Comparison of ENCODE assay signal across 15 cellular contexts in genomic region chr7:55500117-55500516, GRCh38.
DNase-seq lines count a peak whose midpoint lies in the region; ATAC-seq, FAIRE-seq and TF ChIP-seq lines count a peak whose summit lies in the region.
"Had no signal": no experiment of that assay in that cellular context is flagged by ENCODE, and none has a peak within 500 bp of the region (broad histone marks: within the 10 kb centered on the region; RNA-seq: fewer than 3 reads in every experiment).

No MANE protein-coding gene starts in this region.

- H3K79me2 ChIP-seq in GM23338 (replicated peaks; ENCODE audit: insufficient read depth) (peaks cover 46% of the 10 kb centered on the region), GM12878 (ENCODE audit: control insufficient read depth, insufficient read depth, low read length) (peaks cover 45% of the 10 kb centered on the region)

- no peak for TF ChIP-seq RAD21 in GM12878 (IDR thresholded peaks at IDR 0.05; ENCODE audit: insufficient read depth, low read depth, low read length)

- H3K9me3 ChIP-seq in GM12878 (replicated peaks; ENCODE audit: control insufficient read depth, insufficient read depth, low read length) (no peaks in the 10 kb centered on the region), left ventricle myocardium inferior (replicated peaks) (no peaks in the 10 kb centered on the region), gastrocnemius medialis (no peaks in the 10 kb centered on the region)

- TF ChIP-seq CTCF in GM23338 (conservative IDR thresholded peaks at IDR 0.05; ENCODE audit: low read depth in 2 of 2) (no peak), GM12878 (IDR thresholded peaks at IDR 0.05 in 2 of 3, conservative IDR thresholded peaks at IDR 0.05 in 1 of 3; ENCODE audit: control insufficient read depth in 2 of 3, extremely low read depth in 1 of 3, insufficient read depth in 1 of 3, low read depth in 3 of 3, low read length in 3 of 3) (no peak), left ventricle myocardium inferior (IDR thresholded peaks at IDR 0.05; ENCODE audit: borderline replicate concordance) (no peak), gastrocnemius medialis (IDR thresholded peaks at IDR 0.05 in 4 of 5, conservative IDR thresholded peaks at IDR 0.05 in 1 of 5) (no peak)

- H4K20me1 ChIP-seq in GM23338 (replicated peaks; ENCODE audit: insufficient read depth) (peaks cover 18% of the 10 kb centered on the region), GM12878 (ENCODE audit: control insufficient read depth, insufficient read depth) (peaks cover 9% of the 10 kb centered on the region)

- H2AFZ ChIP-seq in GM23338 (no peak overlapping the region), GM12878 (ENCODE audit: control insufficient read depth, low read depth, low read length) (no peak overlapping the region)
- H2AFZ ChIP-seq: GM23248 had no signal

- POLR2A ChIA-PET in GM12878 (lab: Charles Lee) = no interaction called here

- intact Hi-C loops in GM12878 (cut with micrococcal nuclease; ENCODE audit: unreplicated experiment) = no loop called here
- intact Hi-C loops in left ventricle myocardium inferior (cut with micrococcal nuclease) = no loop called here
- intact Hi-C loops in gastrocnemius medialis (cut with DNase I; ENCODE audit: low total_unique reads) = no loop called here

- no peak for ATAC-seq in GM23338
- ATAC-seq in GM12878 = no peak
- peak in 1 of 2 donors; percentile 59 for ATAC-seq in gastrocnemius medialis
- no peak for ATAC-seq in GM18909 (IDR thresholded peaks at IDR 0.05; ENCODE audit: poor library complexity, unreplicated experiment)

- SMC1A ChIA-PET in GM12878 (lab: Charles Lee; ENCODE audit: uncharacterized antibody, unreplicated experiment) = interaction anchor here (1.0 to 2.0 kb wide), 2 partner anchors 9 to 17 kb away, joined by 4 read pairs; no protein-coding TSS in a partner anchor

- no peak overlapping the region for H3K4me3 ChIP-seq in GM23338
- no peak overlapping the region for H3K4me3 ChIP-seq in GM12878
- H3K4me3 ChIP-seq in left ventricle myocardium inferior = no peak overlapping the region
- H3K4me3 ChIP-seq in gastrocnemius medialis = no peak overlapping the region
- H3K4me3 ChIP-seq: GM23248 had no signal

- WGBS in GM12878 (ENCODE audit: insufficient coverage, insufficient replicate concordance, low lambda C conversion rate, missing lambda C conversion rate) = 67% methylated on average over 5 of the region's 5 CpGs

- no TSS peak for BruUV-seq in GM12878 (replicated peaks; lab: Mats Ljungman, UMichigan)

- in situ Hi-C loops in GM12878 (cut with MboI) (no loop called here), gastrocnemius medialis (cut with MboI; ENCODE audit: low sequenced_read_pairs in 4 of 4) (loop anchor here in 1 of 4 donors (10.0 kb wide), 1 partner anchor 95 kb away; no protein-coding TSS in a partner anchor)

- TF ChIP-seq POLR2A in GM12878 (IDR thresholded peaks at IDR 0.05; ENCODE audit: low read depth, low read length) (peak; percentile 20; the same call in 1 of the 2 replicates), gastrocnemius medialis (IDR thresholded peaks at IDR 0.05) (no peak)

- H3K27ac Mint-ChIP-seq in GM23338 = 0 out of 2 replicates have a peak overlapping the region, but pooled peaks have one; percentile 0

- H3K4me2 ChIP-seq in GM23338 (no peak overlapping the region), GM12878 (ENCODE audit: control insufficient read depth, insufficient read depth) (no peak overlapping the region)
- H3K4me2 ChIP-seq: KMS-11 had no signal

- H3K36me3 ChIP-seq in GM23338 (ENCODE audit: insufficient read depth) = no peaks in the 10 kb centered on the region; the same call in 1 of the 2 replicates
- peaks cover 38 to 48% of the 10 kb centered on the region in 2 experiments for H3K36me3 ChIP-seq in GM12878 (ENCODE audit: control insufficient read depth in 2 of 2, insufficient read depth in 2 of 2, low read length in 1 of 2)
- H3K36me3 ChIP-seq in left ventricle myocardium inferior = peaks cover 16% of the 10 kb centered on the region
- no peaks in the 10 kb centered on the region for H3K36me3 ChIP-seq in gastrocnemius medialis

- H3K4me1 ChIP-seq in GM23338 (ENCODE audit: insufficient read depth) = no peaks in the 10 kb centered on the region; the same call in 1 of the 2 replicates
- peaks cover 8% of the 10 kb centered on the region; the same call in 1 of the 2 replicates for H3K4me1 ChIP-seq in GM12878 (ENCODE audit: control insufficient read depth, insufficient read depth, low read length)
- H3K4me1 ChIP-seq in left ventricle myocardium inferior = peaks cover 59% of the 10 kb centered on the region
- H3K4me1 ChIP-seq in gastrocnemius medialis = peaks cover 63 to 72% of the 10 kb centered on the region in 2 donors

- no peak overlapping the region for H3K4me3 Mint-ChIP-seq in GM23338

- no peak for FAIRE-seq in GM12878 (lab: Jason Lieb, UNC)

- no peak for TF ChIP-seq EP300 in GM12878 (IDR thresholded peaks at IDR 0.05; ENCODE audit: borderline replicate concordance in 1 of 2, control insufficient read depth in 1 of 2, low read depth in 2 of 2, low read length in 2 of 2)

- H3K27me3 ChIP-seq in GM23338 (ENCODE audit: insufficient read depth) (no peaks in the 10 kb centered on the region), GM12878 (replicated peaks in 1 of 2; ENCODE audit: control insufficient read depth in 2 of 2, insufficient read depth in 2 of 2, low read length in 1 of 2) (no peaks in the 10 kb centered on the region), left ventricle myocardium inferior (ENCODE audit: low read depth) (no peaks in the 10 kb centered on the region), gastrocnemius medialis (no peaks in the 10 kb centered on the region)

- H3K9me3 Mint-ChIP-seq in GM23338 = no peaks in the 10 kb centered on the region
- H3K9me3 Mint-ChIP-seq: CD4-positive, alpha-beta memory T cell had no signal

- H3K9ac ChIP-seq in GM12878 (ENCODE audit: control insufficient read depth, insufficient read depth, low read length) = no peak overlapping the region
- H3K9ac ChIP-seq: GM23248, KMS-11 had no signal

- peaks cover 11% of the 10 kb centered on the region; the same call in 2 of the 3 replicates for H3K36me3 Mint-ChIP-seq in GM23338 (ENCODE audit: low read depth)

- H3K9me2 ChIP-seq in GM23338 (ENCODE audit: insufficient read depth) = no peaks in the 10 kb centered on the region

- H3K27ac ChIP-seq in GM23338 (ENCODE audit: low read depth) (no peak overlapping the region), GM12878 (ENCODE audit: control insufficient read depth, insufficient read depth) (no peak overlapping the region), left ventricle myocardium inferior (replicated peaks) (peak overlapping the region; percentile 34), gastrocnemius medialis (peak overlapping the region in 3 of 4 donors; percentile 16 to 64 (median 26))
- H3K27ac ChIP-seq: GM23248, KMS-11 had no signal

- RAD21 ChIA-PET in GM12878 (lab: Charles Lee; ENCODE audit: unreplicated experiment) = no interaction called here

- H3F3A ChIP-seq in GM23338 (replicated peaks; ENCODE audit: low read depth) = no peaks in the 10 kb centered on the region

- H3K27me3 Mint-ChIP-seq in GM23338 (ENCODE audit: insufficient read depth, low read depth, poor library complexity) = peaks cover 5% of the 10 kb centered on the region
- H3K27me3 Mint-ChIP-seq: CD4-positive, alpha-beta memory T cell had no signal

- CTCF ChIA-PET in GM12878 (lab: Yijun Ruan, JAX) = no interaction called here

- peaks cover 42% of the 10 kb centered on the region for H3K4me1 Mint-ChIP-seq in GM23338

- DNase-seq in GM23338 (ENCODE audit: low spot score) (no peak), GM12878 (ENCODE audit: low read depth, low spot score) (no peak), left ventricle myocardium inferior (no peak), gastrocnemius medialis (no peak), nucleus accumbens (lab: John Stamatoyannopoulos, UW) (no peak)
- no peak for DNase-seq in activated T-cell treated with anti-CD3 and anti-CD28 coated beads, Interleukin-2, amount 50 U/mL, for 48 hours
- DNase-seq: AML-193; CD4-positive, alpha-beta memory T cell; DND-41; GDM1; GM23248; NCI-H1694; NCI-H446 treated with DMSO at 0.1 percent for 48 hours had no signal

TF ChIP-seq in GM23338, 12 proteins besides CTCF, POLR2A, EP300 and RAD21 (continues in another document):
- TF ChIP-seq ZNF114 (CRISPR knock-in tag; IDR thresholded peaks at IDR 0.05) (no peak), EZH2phosphoT487 (IDR thresholded peaks at IDR 0.05; ENCODE audit: unreplicated experiment) (no peak), STAT1 (IDR thresholded peaks at IDR 0.05; ENCODE audit: unreplicated experiment) (no peak), ZNF331 (CRISPR knock-in tag; IDR thresholded peaks at IDR 0.05; ENCODE audit: low read depth) (no peak)

TF ChIP-seq in GM12878, 131 proteins besides CTCF, POLR2A, EP300 and RAD21:
- TF ChIP-seq ATF7 (IDR thresholded peaks at IDR 0.05; ENCODE audit: low read depth) (no peak), CREM (IDR thresholded peaks at IDR 0.05; ENCODE audit: low read depth) (no peak), PKNOX1 (IDR thresholded peaks at IDR 0.05) (no peak), BMI1 (IDR thresholded peaks at IDR 0.05; ENCODE audit: borderline replicate concordance) (no peak), SMC3 (IDR thresholded peaks at IDR 0.05; ENCODE audit: borderline replicate concordance, low read length) (no peak), HDAC2 (IDR thresholded peaks at IDR 0.05) (no peak), ATF3 (IDR thresholded peaks at IDR 0.05; ENCODE audit: borderline replicate concordance, extremely low read depth, low read depth, low read length) (no peak), ASH2L (IDR thresholded peaks at IDR 0.05; ENCODE audit: borderline replicate concordance, low read depth) (no peak), TAF1 (IDR thresholded peaks at IDR 0.05; ENCODE audit: borderline replicate concordance, low read depth, low read length) (no peak), BHLHE40 (IDR thresholded peaks at IDR 0.05; ENCODE audit: borderline replicate concordance in 1 of 2, low read depth in 2 of 2, low read length in 1 of 2) (no peak), BCL11A (IDR thresholded peaks at IDR 0.05; ENCODE audit: low read depth, low read length) (no peak), STAT1 (conservative IDR thresholded peaks at IDR 0.05) (no peak)

Comparison
In these comparisons a context has a peak if more than half of its experiments do, and no peak if none do; other contexts are left out.
1. H3K27ac ChIP-seq: peak in left ventricle myocardium inferior (single experiment) and gastrocnemius medialis (3 of 4); none in GM23338 (single experiment) and GM12878 (single experiment).